In genomic region chr7:141263983-141264382, GRCh38 we compare ENCODE assay signal across 1 cellular context.
TF ChIP-seq lines count a peak whose summit lies in the region.

No MANE protein-coding gene starts in this region.

TF ChIP-seq in neural cell, 6 proteins besides CTCF, POLR2A, EP300 and RAD21 (continued from another document):
- TF ChIP-seq REST (IDR thresholded peaks at IDR 0.05; ENCODE audit: borderline replicate concordance), result no peak
- TF ChIP-seq EZH2 (IDR thresholded peaks at IDR 0.05; ENCODE audit: borderline replicate concordance, insufficient read depth, low read length, poor library complexity, severe bottlenecking), result no peak
- no peak for TF ChIP-seq POLR2AphosphoS5 (IDR thresholded peaks at IDR 0.05)
- TF ChIP-seq SMC3 (conservative IDR thresholded peaks at IDR 0.05; ENCODE audit: poor library complexity), result no peak
- TF ChIP-seq MXI1 (conservative IDR thresholded peaks at IDR 0.05; ENCODE audit: poor library complexity, severe bottlenecking), result no peak
